30 cellular contexts compared by ENCODE assay signal in the genomic region with DNA sequence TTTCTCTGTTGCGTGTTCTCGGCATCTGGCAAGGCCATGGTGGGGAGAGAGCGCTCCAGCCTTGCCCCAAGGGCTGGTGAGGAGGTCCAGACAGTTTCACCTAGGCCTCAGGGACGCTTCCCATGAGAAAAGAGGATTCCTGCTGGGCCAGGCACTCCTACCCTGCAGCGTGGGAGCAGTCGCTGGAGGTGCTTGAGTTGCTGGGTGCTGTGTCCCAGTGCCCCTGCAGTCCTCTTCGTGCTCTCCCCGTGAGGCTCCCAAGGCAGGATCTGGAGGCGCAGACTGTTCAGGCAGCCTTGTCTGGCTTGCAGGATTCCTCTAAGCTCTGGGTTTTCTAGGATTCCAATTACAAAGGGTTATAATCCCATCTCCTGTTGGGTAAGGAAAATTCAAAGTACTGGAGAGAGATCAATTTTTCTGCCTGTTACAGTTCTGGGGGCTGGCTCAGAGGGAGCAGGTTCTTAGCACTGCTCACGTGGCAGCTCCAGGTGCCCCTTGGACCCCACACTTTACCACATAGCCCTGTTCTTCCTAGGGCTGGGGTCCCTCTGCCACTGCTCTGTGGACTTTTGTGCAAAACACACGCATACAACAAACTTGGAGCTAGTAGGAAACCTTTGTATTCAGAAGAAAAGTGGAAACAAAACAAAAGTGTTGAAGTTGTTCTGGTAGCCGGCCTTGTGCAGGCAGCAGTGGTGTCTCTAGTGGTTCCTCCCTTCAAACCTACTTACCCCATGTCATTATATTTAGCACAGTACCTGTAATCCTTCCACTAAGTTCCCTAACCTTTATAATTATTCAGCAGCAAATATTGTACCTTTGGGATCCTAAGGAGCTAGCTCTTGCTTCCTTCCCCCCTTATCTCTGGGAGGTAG.
DNase-seq lines count a peak whose midpoint lies in the region; ATAC-seq and TF ChIP-seq lines count a peak whose summit lies in the region.
"Had no signal": no experiment of that assay in that cellular context is flagged by ENCODE, and none has a peak within 500 bp of the region (broad histone marks: within the 10 kb centered on the region; RNA-seq: fewer than 3 reads in every experiment).

No MANE protein-coding gene starts in this region.

- H3K4me1 Mint-ChIP-seq in brain (peaks cover 83% of the 10 kb centered on the region), naive B cell (peaks cover 64 to 80% (median 74%) of the 10 kb centered on the region in 3 donors)

- ATAC-seq in naive B cell (ENCODE audit: low read depth in 2 of 2): no peak
- ATAC-seq in omental fat pad (ENCODE audit: low FRiP score): no peak
- ATAC-seq: activated CD8-positive, alpha-beta T cell treated with anti-CD3 and anti-CD28 coated beads, Interleukin-2, amount 10 ng/mL, durations not matched to agents 7 days and 5 days; activated naive CD4-positive, alpha-beta T cell treated with anti-CD3 and anti-CD28 coated beads, Interleukin-2, amount 50 U/mL, for 72 hours; effector memory CD8-positive, alpha-beta T cell; foreskin keratinocyte; left colon; naive thymus-derived CD8-positive, alpha-beta T cell; right cardiac atrium had no signal

- peaks cover 78% of the 10 kb centered on the region for H4K20me1 ChIP-seq in BLaER1

- H3K27ac Mint-ChIP-seq in brain: peak overlapping the region in 3 of 5 experiments; percentile 71 to 90 (median 79)
- H3K27ac Mint-ChIP-seq in naive B cell: peak overlapping the region in 5 of 6 donors; percentile 22 to 70 (median 55)
- H3K27ac Mint-ChIP-seq: activated CD8-positive, alpha-beta T cell treated with anti-CD3 and anti-CD28 coated beads, Interleukin-2, amount 10 ng/mL, durations not matched to agents 7 days and 5 days had no signal

- peak overlapping the region; percentile 18; the same call in 1 of the 2 replicates for H3K4me2 ChIP-seq in BLaER1

- DNase-seq in D341Med (ENCODE audit: low spot score) (peak; percentile 57), naive B cell (no peak), NCI-H526 (lab: John Stamatoyannopoulos, UW) (no peak), MG63 (no peak), AG20443 (ENCODE audit: low spot score) (no peak), omental fat pad (ENCODE audit: low spot score) (no peak)
- DNase-seq: activated CD4-positive, alpha-beta T cell treated with anti-CD3 and anti-CD28 coated beads for 1 hour; activated CD8-positive, alpha-beta T cell treated with anti-CD3 and anti-CD28 coated beads, Interleukin-2, amount 10 ng/mL, durations not matched to agents 7 days and 5 days; aorta; caudate nucleus; cortex of kidney; effector memory CD8-positive, alpha-beta T cell; foreskin keratinocyte; hippocampal formation; immature natural killer cell; Karpas-422; left colon; MV-4-11; naive thymus-derived CD8-positive, alpha-beta T cell; NCI-H1694 treated with DMSO at 0.1 percent for 48 hours; NCI-H226; NCI-H748 treated with DMSO at 0.1 percent for 48 hours; pancreas; right cardiac atrium; spleen; T-helper 1 cell had no signal

- H3K27me3 ChIP-seq in BLaER1 (no peaks in the 10 kb centered on the region), MG63 (no peaks in the 10 kb centered on the region)
- H3K27me3 ChIP-seq: esophagus muscularis mucosa, foreskin keratinocyte, pancreas, spleen had no signal

- peaks cover 50% of the 10 kb centered on the region for H3K4me1 ChIP-seq in BLaER1
- H3K4me1 ChIP-seq: foreskin keratinocyte had no signal

- peak overlapping the region; percentile 40; the same call in 1 of the 2 replicates for H3K27ac ChIP-seq in BLaER1
- H3K27ac ChIP-seq: esophagus muscularis mucosa, foreskin keratinocyte, pancreas, spleen had no signal

- H3K36me3 Mint-ChIP-seq in brain: peaks cover 1% of the 10 kb centered on the region
- H3K36me3 Mint-ChIP-seq in naive B cell: peaks cover 0 to 3% of the 10 kb centered on the region in 2 donors

- H3K9ac ChIP-seq in BLaER1: peak overlapping the region; percentile 25; the same call in 1 of the 2 replicates

- peaks cover 30% of the 10 kb centered on the region for H3K9me3 ChIP-seq in BLaER1
- no peaks in the 10 kb centered on the region; the same call in 1 of the 2 replicates for H3K9me3 ChIP-seq in MG63
- H3K9me3 ChIP-seq: esophagus muscularis mucosa, pancreas, spleen had no signal

- H3K9me3 Mint-ChIP-seq in brain: peaks cover 0 to 3% (median under 1%) of the 10 kb centered on the region in 5 experiments
- H3K9me3 Mint-ChIP-seq in naive B cell: peaks cover 0 to 3% (median 0%) of the 10 kb centered on the region in 7 donors
- H3K9me3 Mint-ChIP-seq: effector memory CD8-positive, alpha-beta T cell had no signal

- H3K4me3 Mint-ChIP-seq in brain (peak overlapping the region in 1 of 5 experiments; percentile 40), naive B cell (peak overlapping the region in 2 of 8 donors; percentile 30 to 54)
- H3K4me3 Mint-ChIP-seq: activated CD8-positive, alpha-beta T cell treated with anti-CD3 and anti-CD28 coated beads, Interleukin-2, amount 10 ng/mL, durations not matched to agents 7 days and 5 days; effector memory CD8-positive, alpha-beta T cell had no signal

- H3K36me3 ChIP-seq in BLaER1 (peaks cover 45% of the 10 kb centered on the region), MG63 (no peaks in the 10 kb centered on the region)
- H3K36me3 ChIP-seq: esophagus muscularis mucosa, pancreas, spleen had no signal

- H3K27me3 Mint-ChIP-seq in brain (no peaks in the 10 kb centered on the region), naive B cell (no peaks in the 10 kb centered on the region)
- H3K27me3 Mint-ChIP-seq: effector memory CD8-positive, alpha-beta T cell; naive thymus-derived CD8-positive, alpha-beta T cell had no signal

- TF ChIP-seq CTCF in brain (conservative IDR thresholded peaks at IDR 0.05) (no peak), omental fat pad (IDR thresholded peaks at IDR 0.05) (no peak)

- H3K4me3 ChIP-seq in BLaER1 (no peak overlapping the region), MG63 (no peak overlapping the region)
- H3K4me3 ChIP-seq: esophagus muscularis mucosa, pancreas, spleen had no signal
